In the genomic region with DNA sequence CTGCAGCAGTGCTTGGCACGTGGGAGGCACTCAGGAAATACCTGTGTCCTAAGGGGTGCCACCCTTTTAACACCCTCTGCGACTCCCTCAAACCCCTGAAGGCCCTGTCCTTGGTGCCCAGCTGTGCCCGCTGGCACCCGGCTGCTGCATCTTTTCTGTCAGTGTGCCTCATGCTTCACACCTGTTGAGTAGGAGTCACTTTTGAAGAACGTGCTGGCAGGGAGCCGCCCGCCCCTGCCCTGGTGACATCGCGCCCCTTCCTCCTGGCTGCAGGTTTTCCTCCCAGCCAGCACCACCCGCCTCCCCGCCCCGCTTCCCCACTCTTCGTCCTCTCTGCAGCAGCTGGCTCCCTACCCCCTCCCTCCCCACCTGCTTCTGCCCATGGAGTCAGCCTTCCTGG, we compare ENCODE assay signal across 18 cellular contexts. TPM values are rescaled to one million over a fixed set of nuclear protein-coding genes. Genes with fewer than 3 reads are reported as not detected.
DNase-seq lines count a peak whose midpoint lies in the region; ATAC-seq, FAIRE-seq and TF ChIP-seq lines count a peak whose summit lies in the region.
"Had no signal": no experiment of that assay in that cellular context is flagged by ENCODE, and none has a peak within 500 bp of the region (broad histone marks: within the 10 kb centered on the region; RNA-seq: fewer than 3 reads in every experiment).

No MANE protein-coding gene starts in this region.

- peaks cover 18% of the 10 kb centered on the region for H3F3A ChIP-seq in DOHH2 (ENCODE audit: control insufficient read depth, insufficient read depth)
- peaks cover 11% of the 10 kb centered on the region for H3F3A ChIP-seq in OCI-LY1 (ENCODE audit: insufficient read depth, low read length)

- FAIRE-seq in kidney (lab: Jason Lieb, UNC) = no peak

- H3K4me3 ChIP-seq in DOHH2 (ENCODE audit: low read length) (peak overlapping the region; percentile 69), OCI-LY1 (ENCODE audit: low read depth, low read length, poor library complexity, severe bottlenecking) (peak overlapping the region; percentile 16), kidney (ENCODE audit: low read length in 2 of 2) (no peak overlapping the region), skin epidermis (no peak overlapping the region)
- H3K4me3 ChIP-seq: cardiac muscle cell, HAP-1 had no signal

- H4K20me1 ChIP-seq in DOHH2 (ENCODE audit: control insufficient read depth, insufficient read depth, low read depth, low read length) (0 out of 2 replicates have a peak, but pooled peaks cover 4% of the 10 kb centered on the region), OCI-LY1 (ENCODE audit: insufficient read depth, low read length) (no peaks in the 10 kb centered on the region)

- H3K4me1 ChIP-seq in DOHH2 (ENCODE audit: control insufficient read depth, low read length) (peaks cover 73% of the 10 kb centered on the region), OCI-LY1 (ENCODE audit: insufficient read depth, low read length, severe bottlenecking) (peaks cover 32% of the 10 kb centered on the region), kidney (ENCODE audit: control insufficient read depth in 1 of 2, insufficient read depth in 1 of 2, low read depth in 1 of 2, low read length in 2 of 2) (peaks cover 0 to 3% of the 10 kb centered on the region in 2 donors)
- H3K4me1 ChIP-seq: HAP-1 had no signal

- no peaks in the 10 kb centered on the region for H3K27me3 ChIP-seq in DOHH2 (ENCODE audit: control insufficient read depth, low read length)
- H3K27me3 ChIP-seq in OCI-LY1 (ENCODE audit: insufficient read depth, low read length) = no peaks in the 10 kb centered on the region
- H3K27me3 ChIP-seq: cardiac muscle cell had no signal

- H3K4me2 ChIP-seq in DOHH2 (ENCODE audit: low read length) = peak overlapping the region; percentile 92
- H3K4me2 ChIP-seq in OCI-LY1 (ENCODE audit: low read length) = peak overlapping the region; percentile 49

- H3K9me2 ChIP-seq in DOHH2 (replicated peaks; ENCODE audit: control insufficient read depth, low read length) = no peaks in the 10 kb centered on the region
- no peaks in the 10 kb centered on the region for H3K9me2 ChIP-seq in OCI-LY1 (ENCODE audit: low read depth, low read length)

- peaks cover 68% of the 10 kb centered on the region for H3K36me3 ChIP-seq in DOHH2 (ENCODE audit: control insufficient read depth, low read length)
- H3K36me3 ChIP-seq in OCI-LY1 (ENCODE audit: insufficient read depth, low read length) = peaks cover 73% of the 10 kb centered on the region
- H3K36me3 ChIP-seq in kidney (ENCODE audit: control insufficient read depth in 1 of 2, insufficient read depth in 2 of 2, low read length in 2 of 2) = peaks cover 4 to 13% of the 10 kb centered on the region in 2 donors

- ATAC-seq in HG03442 (IDR thresholded peaks at IDR 0.05; ENCODE audit: unreplicated experiment) (no peak), GM18909 (IDR thresholded peaks at IDR 0.05; ENCODE audit: poor library complexity, unreplicated experiment) (no peak)
- ATAC-seq: activated CD8-positive, alpha-beta T cell treated with anti-CD3 and anti-CD28 coated beads for 36 hours; activated T-cell treated with anti-CD3 and anti-CD28 coated beads, Interleukin-2, amount 50 U/mL, for 72 hours had no signal

- H3K79me2 ChIP-seq in DOHH2 (ENCODE audit: control insufficient read depth, low read length) (peaks cover 13% of the 10 kb centered on the region), OCI-LY1 (ENCODE audit: insufficient read depth, low read length) (no peaks in the 10 kb centered on the region)

- intact Hi-C loops in kidney (cut with DNase I) = no loop called here

- H3K27ac ChIP-seq in DOHH2 (ENCODE audit: low read depth, low read length) (peak overlapping the region; percentile 97), OCI-LY1 (ENCODE audit: low read depth, low read length, poor library complexity, severe bottlenecking) (peak overlapping the region; percentile 95), kidney (ENCODE audit: low read depth in 2 of 2, low read length in 2 of 2) (no peak overlapping the region), skin epidermis (peak overlapping the region in 13 of 21 experiments; percentile 29 to 73 (median 58))
- H3K27ac ChIP-seq: cardiac muscle cell had no signal

- H3K9ac ChIP-seq in OCI-LY1 (ENCODE audit: low read length) (peak overlapping the region; percentile 48; the same call in 1 of the 2 replicates), kidney (ENCODE audit: low read length in 2 of 2) (no peak overlapping the region)

- no peak overlapping the region for H2AFZ ChIP-seq in OCI-LY1 (ENCODE audit: low read length)

- no peaks in the 10 kb centered on the region for H3K9me3 ChIP-seq in DOHH2 (ENCODE audit: control insufficient read depth, insufficient read depth, low read length)
- no peaks in the 10 kb centered on the region for H3K9me3 ChIP-seq in OCI-LY1 (ENCODE audit: low read length)
- no peaks in the 10 kb centered on the region for H3K9me3 ChIP-seq in kidney (ENCODE audit: control insufficient read depth in 1 of 2, low read length in 2 of 2)
- H3K9me3 ChIP-seq: HAP-1 had no signal

- TF ChIP-seq CTCF in DOHH2 (IDR thresholded peaks at IDR 0.05; ENCODE audit: low read depth, low read length, poor library complexity, severe bottlenecking) (no peak), OCI-LY1 (IDR thresholded peaks at IDR 0.05; ENCODE audit: low read length) (no peak), kidney (IDR thresholded peaks at IDR 0.05; ENCODE audit: borderline replicate concordance, extremely low read depth, insufficient read depth) (no peak)

- peak; percentile 54 for DNase-seq in kidney
- DNase-seq in HuH-7.5 (ENCODE audit: low spot score) = no peak
- no peak for DNase-seq in LoVo (ENCODE audit: low spot score)
- DNase-seq: activated CD8-positive, alpha-beta T cell treated with anti-CD3 and anti-CD28 coated beads for 36 hours; activated naive CD8-positive, alpha-beta T cell treated with anti-CD3 and anti-CD28 coated beads for 36 hours; activated T-cell treated with anti-CD3 and anti-CD28 coated beads, Interleukin-2, amount 50 U/mL, for 72 hours; DMS 273 treated with DMSO at 0.1 percent for 48 hours; kidney glomerular epithelial cell; NCI-H2029 treated with DMSO at 0.1 percent for 48 hours; NCI-H526; SW 1271 had no signal

RNA-seq across cellular contexts. Expression of a gene that starts 17.8 kb away (rescaled TPM):
- 41.3 TPM for total RNA-seq in kidney
- 9.4 TPM for polyA plus RNA-seq in kidney (ENCODE audit: insufficient read depth, low read depth, low replicate concordance)

RNA-seq across cellular contexts. Expression of a gene that starts 18.4 kb away (rescaled TPM):
- 1,006 TPM for total RNA-seq in kidney
- 595 TPM for polyA plus RNA-seq in kidney (ENCODE audit: insufficient read depth, low read depth, low replicate concordance)

RNA-seq across cellular contexts. Expression of a gene that starts 21.8 kb away (rescaled TPM):
- total RNA-seq in kidney = 14.7 TPM
- 4.1 TPM for polyA plus RNA-seq in kidney (ENCODE audit: insufficient read depth, low read depth, low replicate concordance)

RNA-seq across cellular contexts. Expression of a gene that starts 49.7 kb away (rescaled TPM):
- total RNA-seq in kidney = 0.19 TPM
- polyA plus RNA-seq in kidney (ENCODE audit: insufficient read depth, low read depth, low replicate concordance) = 0.95 TPM

Comparison
In these comparisons a context has a peak if more than half of its experiments do, and no peak if none do; other contexts are left out.
1. H3K27ac ChIP-seq: peak in DOHH2 (single experiment), OCI-LY1 (single experiment) and skin epidermis (13 of 21); none in kidney (0 of 2).
2. H3K4me3 ChIP-seq: peak in DOHH2 (single experiment) and OCI-LY1 (single experiment); none in kidney (0 of 2) and skin epidermis (0 of 7).